1 cellular context compared by ENCODE assay signal in the genomic region with DNA sequence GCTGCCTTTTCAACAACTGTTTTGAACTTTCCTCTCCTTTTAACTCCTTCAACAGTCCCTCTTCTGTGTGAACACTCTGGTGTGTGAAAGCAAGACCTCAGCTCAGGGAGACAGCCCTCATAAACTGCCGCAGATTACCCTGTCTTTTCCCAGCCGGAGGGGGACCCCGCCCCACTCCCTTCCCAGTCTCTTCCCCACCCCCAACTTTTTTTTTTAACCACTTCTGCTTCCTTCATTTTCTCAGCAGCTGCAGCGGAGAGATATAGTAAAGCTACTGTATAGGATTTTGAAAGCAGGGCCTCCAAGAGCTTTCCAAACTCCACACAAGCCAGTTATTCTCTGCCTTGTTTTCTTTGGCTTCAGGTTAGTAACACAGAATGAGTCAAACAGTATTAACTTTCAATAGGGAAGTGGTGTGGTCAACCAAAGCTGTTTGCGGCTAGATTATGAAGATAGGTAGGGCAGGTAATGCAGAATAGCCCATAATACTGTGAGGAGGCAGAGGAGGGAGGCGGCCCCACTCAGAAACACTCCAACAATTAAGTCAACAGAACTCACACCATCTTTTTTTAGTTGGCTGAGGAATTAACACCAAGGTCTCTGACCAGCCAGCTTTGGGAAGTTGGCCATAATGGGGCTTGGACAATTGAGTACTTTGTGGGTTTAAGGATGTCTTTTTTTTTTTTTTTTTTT.
TF ChIP-seq lines count a peak whose summit lies in the region.

No MANE protein-coding gene starts in this region.

TF ChIP-seq in GM23338, 12 proteins besides CTCF, POLR2A, EP300 and RAD21 (continued from another document):
- TF ChIP-seq ZNF462 (CRISPR knock-in tag; IDR thresholded peaks at IDR 0.05) (no peak), JUNB (IDR thresholded peaks at IDR 0.05; ENCODE audit: unreplicated experiment) (no peak), EZH2 (IDR thresholded peaks at IDR 0.05; ENCODE audit: low read depth, unreplicated experiment) (no peak)
